Comparison of ENCODE assay signal across 8 cellular contexts in genomic region chr11:111454561-111455192, GRCh38. TPM values are rescaled to one million over a fixed set of nuclear protein-coding genes. Genes with fewer than 3 reads are reported as not detected.
A peak's percentile ranks its signal among the peaks of the same experiment; 100 is the strongest.
DNase-seq lines count a peak whose midpoint lies in the region; ATAC-seq and TF ChIP-seq lines count a peak whose summit lies in the region.

No MANE protein-coding gene starts in this region.

- H3K79me1 ChIP-seq in trophoblast cell (ENCODE audit: low read length), result no peaks in the 10 kb centered on the region

- no peak overlapping the region for H3K9ac ChIP-seq in trophoblast cell (ENCODE audit: low read length)

- ATAC-seq in HG02938 (IDR thresholded peaks at IDR 0.05; ENCODE audit: unreplicated experiment), result no peak

- TF ChIP-seq CTCF in fibroblast of mammary gland (conservative IDR thresholded peaks at IDR 0.05; ENCODE audit: control insufficient read depth, insufficient read depth, low read depth, low read length), result peak; percentile 42

- H4K91ac ChIP-seq in trophoblast cell (ENCODE audit: low read depth, low read length), result peak overlapping the region; percentile 15

- H3K4me1 ChIP-seq in trophoblast cell (ENCODE audit: control insufficient read depth in 1 of 2, insufficient read depth in 2 of 2, low read length in 2 of 2), result peaks cover 0 to 2% of the 10 kb centered on the region in 2 experiments

- WGBS in trophoblast cell (ENCODE audit: extremely low coverage, insufficient coverage, insufficient read length), result no CpG with 5 or more reads among the region's 11 CpGs

- H4K12ac ChIP-seq in trophoblast cell (ENCODE audit: low read depth, low read length), result no peak overlapping the region

- no peak overlapping the region for H2AK5ac ChIP-seq in trophoblast cell (ENCODE audit: low read length)

- no peak overlapping the region for H3K27ac ChIP-seq in trophoblast cell (ENCODE audit: low read depth, low read length)

- H3K4me3 ChIP-seq in fibroblast of mammary gland (ENCODE audit: control insufficient read depth, low read depth, low read length) (no peak overlapping the region), trophoblast cell (ENCODE audit: low read depth, low read length) (no peak overlapping the region)

- no peak overlapping the region for H3K4ac ChIP-seq in trophoblast cell (ENCODE audit: low read depth, low read length)

- H3K14ac ChIP-seq in trophoblast cell (ENCODE audit: low read length), result no peak overlapping the region

- no peak overlapping the region for H3K23ac ChIP-seq in trophoblast cell (ENCODE audit: low read length)

- peaks cover 3% of the 10 kb centered on the region for H3K9me3 ChIP-seq in trophoblast cell (ENCODE audit: insufficient read depth, low read depth, low read length)

- H3K36me3 ChIP-seq in trophoblast cell (ENCODE audit: control insufficient read depth in 1 of 2, insufficient read depth in 2 of 2, low read length in 2 of 2), result no peaks in the 10 kb centered on the region

- no peak overlapping the region for H4K8ac ChIP-seq in trophoblast cell (ENCODE audit: low read depth, low read length)

- no peak overlapping the region for H2AFZ ChIP-seq in trophoblast cell (ENCODE audit: insufficient read depth, low read length, poor library complexity)

- H2BK5ac ChIP-seq in trophoblast cell (ENCODE audit: low read depth, low read length, poor library complexity), result no peak overlapping the region

- peak overlapping the region; percentile 32 for H3K4me2 ChIP-seq in trophoblast cell (ENCODE audit: low read length)

- no peaks in the 10 kb centered on the region for H3K27me3 ChIP-seq in trophoblast cell (ENCODE audit: insufficient read depth, low read length)

- H2BK120ac ChIP-seq in trophoblast cell (ENCODE audit: insufficient read depth, low read length, poor library complexity), result no peak overlapping the region

- peak; percentile 15 for DNase-seq in NK-92 treated with Interleukin-12 subunit alpha and Interleukin-12 subunit beta, amount 100 ng/mL, for 24 hours (lab: John Stamatoyannopoulos, UW)
- DNase-seq in NK-92 (lab: John Stamatoyannopoulos, UW; ENCODE audit: unreplicated experiment) (no peak), NCI-H446 treated with DMSO at 0.1 percent for 48 hours (lab: John Stamatoyannopoulos, UW) (peak; percentile 22), fibroblast of mammary gland (ENCODE audit: low read depth) (peak; percentile 70), trophoblast cell (peak; percentile 22 to 63), SIG-M5 treated with dmso at 0.1 percent for 504 hours (lab: John Stamatoyannopoulos, UW; ENCODE audit: unreplicated experiment) (no peak)
- peak; percentile 14 for DNase-seq in activated CD8-positive, alpha-beta memory T cell treated with anti-CD3 and anti-CD28 coated beads, Interleukin-2, amount 50 U/mL, for 24 hours (ENCODE audit: extremely low read depth)

- no peak overlapping the region for H3K18ac ChIP-seq in trophoblast cell (ENCODE audit: low read length)

- no peak overlapping the region for H2BK12ac ChIP-seq in trophoblast cell (ENCODE audit: low read length)

- H3K79me2 ChIP-seq in trophoblast cell (ENCODE audit: control insufficient read depth, insufficient read depth, low read length, poor library complexity), result no peaks in the 10 kb centered on the region

RNA-seq across cellular contexts. Expression of gene BTG4, which starts 57.5 kb away (rescaled TPM):
- polyA plus RNA-seq in trophoblast cell (2013), result 0.14 and 0.16 TPM in 2 replicates

RNA-seq across cellular contexts. Expression of gene HOATZ, which starts 59.9 kb away (rescaled TPM):
- 1.8 and 2.4 TPM in 2 replicates for polyA plus RNA-seq in trophoblast cell (2013)

Comparison
In these comparisons a context has a peak if more than half of its experiments do, and no peak if none do; other contexts are left out.
1. DNase-seq: peak in NK-92 treated with Interleukin-12 subunit alpha and Interleukin-12 subunit beta, amount 100 ng/mL, for 24 hours (single experiment), NCI-H446 treated with DMSO at 0.1 percent for 48 hours (single experiment), activated CD8-positive, alpha-beta memory T cell treated with anti-CD3 and anti-CD28 coated beads, Interleukin-2, amount 50 U/mL, for 24 hours (single experiment), fibroblast of mammary gland (single experiment) and trophoblast cell (2 of 2); none in NK-92 (single experiment) and SIG-M5 treated with dmso at 0.1 percent for 504 hours (single experiment).